Comparison of ENCODE assay signal across 20 cellular contexts in the genomic region with DNA sequence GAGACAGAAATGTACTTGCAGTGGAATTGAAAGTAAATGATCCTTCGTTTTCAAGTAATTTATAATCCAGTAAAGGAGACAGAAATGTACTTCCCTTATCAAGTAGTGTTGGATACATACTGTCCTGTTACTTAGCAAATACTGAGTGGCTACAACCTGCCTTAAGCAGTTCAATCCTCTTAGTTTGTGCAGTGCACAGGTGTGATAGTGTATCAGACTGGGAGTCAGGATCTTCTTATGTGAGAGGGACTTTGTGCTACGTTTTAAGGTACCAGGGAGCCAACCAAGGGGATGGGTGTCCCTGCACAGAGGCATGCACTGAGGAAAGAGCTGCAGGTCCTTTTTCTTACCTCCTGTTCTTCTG.
A peak's percentile ranks its signal among the peaks of the same experiment; 100 is the strongest.
DNase-seq lines count a peak whose midpoint lies in the region; ATAC-seq and TF ChIP-seq lines count a peak whose summit lies in the region.
"Had no signal": no experiment of that assay in that cellular context is flagged by ENCODE, and none has a peak within 500 bp of the region (broad histone marks: within the 10 kb centered on the region; RNA-seq: fewer than 3 reads in every experiment).

No MANE protein-coding gene starts in this region.

- peak overlapping the region; percentile 18 for H3K27ac Mint-ChIP-seq in type B pancreatic cell

- no peak for DNase-seq in body of pancreas
- no peak for DNase-seq in left lung
- DNase-seq in type B pancreatic cell (ENCODE audit: extremely low spot score, unreplicated experiment) = no peak
- DNase-seq in activated CD4-positive, alpha-beta T cell treated with anti-CD3 and anti-CD28 coated beads for 1 hour = no peak
- DNase-seq in NCI-H2196 treated with DMSO at 0.1 percent for 48 hours (lab: John Stamatoyannopoulos, UW; ENCODE audit: unreplicated experiment) = no peak
- no peak for DNase-seq in medulla oblongata (ENCODE audit: extremely low spot score)
- DNase-seq: CD4-positive, CD25-positive, alpha-beta regulatory T cell; DMS53; H7; NCI-H1048; NCI-H1417; NCI-H1694; NCI-H2081; NCI-H226; NCI-H510A; NCI-H774; SIG-M5 had no signal

- H3K9me3 ChIP-seq in body of pancreas = no peaks in the 10 kb centered on the region
- no peaks in the 10 kb centered on the region for H3K9me3 ChIP-seq in left lung
- no peaks in the 10 kb centered on the region for H3K9me3 ChIP-seq in neutrophil

- no peaks in the 10 kb centered on the region for H3K27me3 Mint-ChIP-seq in type B pancreatic cell
- H3K27me3 Mint-ChIP-seq: CD4-positive, CD25-positive, alpha-beta regulatory T cell had no signal

- peaks cover 37% of the 10 kb centered on the region for H3K36me3 Mint-ChIP-seq in type B pancreatic cell

- no peak for TF ChIP-seq POLR2A in body of pancreas (IDR thresholded peaks at IDR 0.05)

- intact Hi-C loops in body of pancreas (cut with DNase I) = no loop called here
- intact Hi-C loops in left lung (cut with DNase I) = no loop called here

- H3K36me3 ChIP-seq in body of pancreas (replicated peaks in 1 of 2; ENCODE audit: insufficient read depth in 1 of 2, low read depth in 2 of 2) (peaks cover 6 to 11% of the 10 kb centered on the region in 2 donors), left lung (peaks cover 0 to 78% of the 10 kb centered on the region in 2 donors), neutrophil (peaks cover 77% of the 10 kb centered on the region)

- H3K4me3 Mint-ChIP-seq in type B pancreatic cell = no peak overlapping the region
- H3K4me3 Mint-ChIP-seq: CD4-positive, CD25-positive, alpha-beta regulatory T cell had no signal

- no peaks in the 10 kb centered on the region for H3K9me3 Mint-ChIP-seq in type B pancreatic cell

- WGBS in body of pancreas, 2 donors = 10 to 15% methylated on average over 2 of the region's 2 CpGs

- peaks cover 40% of the 10 kb centered on the region for H3K4me1 ChIP-seq in body of pancreas
- peaks cover 0 to 5% of the 10 kb centered on the region in 2 donors for H3K4me1 ChIP-seq in left lung
- no peaks in the 10 kb centered on the region for H3K4me1 ChIP-seq in neutrophil (ENCODE audit: control insufficient read depth in 1 of 2, insufficient read depth in 1 of 2, low read depth in 1 of 2, low read length in 1 of 2)
- H3K4me1 ChIP-seq: BLaER1 had no signal

- peaks cover 4% of the 10 kb centered on the region for H3K4me1 Mint-ChIP-seq in type B pancreatic cell (ENCODE audit: unreplicated experiment)

- H3K4me3 ChIP-seq in body of pancreas (no peak overlapping the region), left lung (no peak overlapping the region), neutrophil (ENCODE audit: low read depth in 1 of 2, low read length in 1 of 2) (no peak overlapping the region)
- H3K4me3 ChIP-seq: BLaER1, GM23248 had no signal

- ATAC-seq in body of pancreas (peak; percentile 62), left lung (peak; percentile 67)

- H3K27me3 ChIP-seq in body of pancreas (no peaks in the 10 kb centered on the region), left lung (no peaks in the 10 kb centered on the region), neutrophil (no peaks in the 10 kb centered on the region)
- H3K27me3 ChIP-seq: BLaER1 had no signal

- TF ChIP-seq CTCF in body of pancreas (IDR thresholded peaks at IDR 0.05) = no peak
- no peak for TF ChIP-seq CTCF in left lung (IDR thresholded peaks at IDR 0.05)
- no peak for TF ChIP-seq CTCF in neutrophil (IDR thresholded peaks at IDR 0.05)
- TF ChIP-seq CTCF in type B pancreatic cell (conservative IDR thresholded peaks at IDR 0.05) = no peak

- H3K27ac ChIP-seq in body of pancreas (peak overlapping the region; percentile 44 to 72 (median 48)), left lung (peak overlapping the region in 1 of 2 donors; percentile 10), neutrophil (peak overlapping the region; percentile 42)
- H3K27ac ChIP-seq: BLaER1, GM23248 had no signal
